Comparison of ENCODE assay signal across 8 cellular contexts in the genomic region with DNA sequence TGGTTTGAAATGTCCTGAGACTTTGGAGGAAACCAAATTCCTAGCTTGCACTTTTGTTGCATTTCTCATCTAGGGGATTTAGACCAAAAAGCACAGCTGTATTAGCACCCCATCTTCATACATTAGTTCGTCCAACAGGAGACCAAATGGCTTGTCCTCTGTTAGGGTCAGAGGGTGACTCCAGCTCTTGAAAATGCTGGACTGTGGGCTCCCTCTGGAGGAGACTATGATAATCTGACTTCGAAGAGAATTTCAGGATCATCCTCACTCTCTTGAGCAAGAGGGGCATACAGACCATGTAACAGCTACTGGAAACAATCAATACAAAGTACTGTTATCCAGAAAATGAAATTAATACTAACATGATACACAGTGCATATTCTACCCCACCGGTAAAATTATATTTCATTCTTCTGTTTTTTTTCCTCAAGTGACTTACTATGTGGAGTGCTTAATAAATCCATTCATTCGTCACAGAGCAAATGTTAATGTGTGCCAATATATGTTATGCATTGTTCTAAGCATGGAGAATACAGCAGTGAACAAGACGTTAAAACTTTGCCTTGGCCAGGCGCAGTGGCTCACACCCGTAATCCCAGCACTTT.
A peak's percentile ranks its signal among the peaks of the same experiment; 100 is the strongest.
DNase-seq lines count a peak whose midpoint lies in the region; ATAC-seq and TF ChIP-seq lines count a peak whose summit lies in the region.

No MANE protein-coding gene starts in this region.

- no peak overlapping the region for H2BK20ac ChIP-seq in IMR-90 (ENCODE audit: low read depth, low read length)

- no peak overlapping the region for H2AFZ ChIP-seq in IMR-90 (replicated peaks; ENCODE audit: low read length, poor library complexity)

- peak; percentile 63 for TF ChIP-seq POLR2A in IMR-90 (IDR thresholded peaks at IDR 0.05; ENCODE audit: low read depth, low read length)

- no peak overlapping the region for H2BK5ac ChIP-seq in IMR-90 (ENCODE audit: low read depth, low read length, poor library complexity, severe bottlenecking)

- H2AK5ac ChIP-seq in IMR-90 (ENCODE audit: low read depth, low read length), result no peak overlapping the region

- no peak overlapping the region for H2BK15ac ChIP-seq in IMR-90 (ENCODE audit: low read depth, low read length)

- H2BK120ac ChIP-seq in IMR-90 (ENCODE audit: low read depth, low read length), result no peak overlapping the region

- dilution Hi-C loops in IMR-90 (cut with HindIII; ENCODE audit: low sequenced_read_pairs, unreplicated experiment), result no loop called here

- no peaks in the 10 kb centered on the region for H4K20me1 ChIP-seq in IMR-90 (ENCODE audit: insufficient read depth, low read length)

- CTCF ChIA-PET in IMR-90 (lab: Yijun Ruan, JAX), result interaction anchor here (0.6 to 2.0 kb wide), 14 partner anchors 9 to 112 kb away, joined by 3 to 21 read pairs (median 4); no protein-coding TSS in a partner anchor

- peak; percentile 100 for TF ChIP-seq RAD21 in IMR-90 (IDR thresholded peaks at IDR 0.05; ENCODE audit: low read length)

- peak; percentile 99 for ATAC-seq in IMR-90 (ENCODE audit: low read depth)
- no peak for ATAC-seq in GM21576 (IDR thresholded peaks at IDR 0.05; ENCODE audit: unreplicated experiment)
- ATAC-seq in GM18907 (IDR thresholded peaks at IDR 0.05; ENCODE audit: unreplicated experiment), result no peak

- no CpG with 5 or more reads among the region's 7 CpGs for WGBS in IMR-90 (ENCODE audit: extremely low coverage in 2 of 2, insufficient read length in 1 of 2), 2 experiments

- no peaks in the 10 kb centered on the region for H3K9me1 ChIP-seq in IMR-90 (ENCODE audit: insufficient read depth, low read length)

- no peak overlapping the region for H3K4ac ChIP-seq in IMR-90 (ENCODE audit: low read depth, low read length)

- H3K9me3 ChIP-seq in IMR-90 (ENCODE audit: control insufficient read depth, insufficient read depth, low read length) (peaks cover 3% of the 10 kb centered on the region; the same call in 1 of the 2 replicates), right atrium auricular region (peaks cover 0 to 5% of the 10 kb centered on the region in 2 donors)

- H3K9ac ChIP-seq in IMR-90 (ENCODE audit: low read depth, low read length), result no peak overlapping the region

- BruUV-seq in IMR-90 (replicated peaks; lab: Mats Ljungman, UMichigan), result no TSS peak

- no peaks in the 10 kb centered on the region for H3K4me1 ChIP-seq in IMR-90 (ENCODE audit: control insufficient read depth, insufficient read depth, low read length)
- no peaks in the 10 kb centered on the region for H3K4me1 ChIP-seq in right atrium auricular region

- in situ Hi-C loops in IMR-90 (cut with MboI; ENCODE audit: low sequenced_read_pairs), result loop anchor here (5.0 to 25.0 kb wide), 2 partner anchors 102 to 252 kb away; no protein-coding TSS in a partner anchor

- H3K79me1 ChIP-seq in IMR-90 (ENCODE audit: low read depth in 1 of 2, low read length in 2 of 2), result no peaks in the 10 kb centered on the region

- POLR2A ChIA-PET in IMR-90 (lab: Charles Lee; ENCODE audit: unreplicated experiment), result no interaction called here

- intact Hi-C loops in IMR-90 (cut with micrococcal nuclease), result loop anchor here (1.0 to 2.0 kb wide), 4 partner anchors 65 to 250 kb away; no protein-coding TSS in a partner anchor

- no peak overlapping the region for H2AK9ac ChIP-seq in IMR-90 (replicated peaks; ENCODE audit: low read depth, low read length, poor library complexity)

- H4K91ac ChIP-seq in IMR-90 (ENCODE audit: insufficient read depth, low read depth, low read length), result no peak overlapping the region

- no peak overlapping the region for H3K4me2 ChIP-seq in IMR-90 (ENCODE audit: low read depth, low read length)

- H3K4me3 ChIP-seq in IMR-90 (ENCODE audit: insufficient read depth, low read depth, low read length), result no peak overlapping the region
- H3K4me3 ChIP-seq in right atrium auricular region, result no peak overlapping the region

- H3K18ac ChIP-seq in IMR-90 (ENCODE audit: low read depth, low read length), result no peak overlapping the region

- H3K36me3 ChIP-seq in IMR-90 (ENCODE audit: control insufficient read depth, insufficient read depth, low read length), result no peaks in the 10 kb centered on the region
- no peaks in the 10 kb centered on the region for H3K36me3 ChIP-seq in right atrium auricular region

- H3K14ac ChIP-seq in IMR-90 (replicated peaks; ENCODE audit: low read depth, low read length), result no peak overlapping the region

- H3K56ac ChIP-seq in IMR-90 (ENCODE audit: extremely low read depth, insufficient read depth, low read length), result no peak overlapping the region

- H3K27ac ChIP-seq in IMR-90 (ENCODE audit: insufficient read depth, low read length), result no peak overlapping the region
- no peak overlapping the region for H3K27ac ChIP-seq in right atrium auricular region

- DNase-seq in ELR (ENCODE audit: low read depth) (peak; percentile 88), IMR-90 (peak; percentile 83), RPMI8226 (peak; percentile 62), anterior cingulate cortex (lab: John Stamatoyannopoulos, UW) (peak in 35 of 58 donors; percentile 2 to 66 (median 12)), right atrium auricular region (ENCODE audit: low spot score) (peak; percentile 63), renal cortical epithelial cell (ENCODE audit: low read depth) (peak; percentile 81)

- TF ChIP-seq CTCF in IMR-90 (conservative IDR thresholded peaks at IDR 0.05; ENCODE audit: low read depth, low read length), result peak; percentile 92
- peak; percentile 46 to 76 for TF ChIP-seq CTCF in right atrium auricular region (IDR thresholded peaks at IDR 0.05)

- no peak overlapping the region for H4K5ac ChIP-seq in IMR-90 (ENCODE audit: low read depth, low read length)

- H4K8ac ChIP-seq in IMR-90 (ENCODE audit: low read depth in 2 of 2, low read length in 2 of 2), result no peak overlapping the region

- H3K23ac ChIP-seq in IMR-90 (ENCODE audit: low read depth, low read length), result no peak overlapping the region

- no peaks in the 10 kb centered on the region; the same call in 1 of the 2 replicates for H3K27me3 ChIP-seq in IMR-90 (ENCODE audit: control insufficient read depth, insufficient read depth, low read length)
- no peaks in the 10 kb centered on the region for H3K27me3 ChIP-seq in right atrium auricular region

TF ChIP-seq in IMR-90, 13 proteins besides CTCF, POLR2A, EP300 and RAD21:
- no peak for TF ChIP-seq RFX5 (IDR thresholded peaks at IDR 0.05; ENCODE audit: low read depth, low read length)
- peak; percentile 99 for TF ChIP-seq SMC3 (IDR thresholded peaks at IDR 0.05; ENCODE audit: low read depth, low read length)
- TF ChIP-seq BHLHE40 (IDR thresholded peaks at IDR 0.05; ENCODE audit: low read depth, low read length), result no peak
- TF ChIP-seq MXI1 (IDR thresholded peaks at IDR 0.05; ENCODE audit: borderline replicate concordance, low read depth, low read length), result no peak
- peak; percentile 72 for TF ChIP-seq CEBPB (IDR thresholded peaks at IDR 0.05; ENCODE audit: low read depth, low read length)
- TF ChIP-seq, protein P1, sequence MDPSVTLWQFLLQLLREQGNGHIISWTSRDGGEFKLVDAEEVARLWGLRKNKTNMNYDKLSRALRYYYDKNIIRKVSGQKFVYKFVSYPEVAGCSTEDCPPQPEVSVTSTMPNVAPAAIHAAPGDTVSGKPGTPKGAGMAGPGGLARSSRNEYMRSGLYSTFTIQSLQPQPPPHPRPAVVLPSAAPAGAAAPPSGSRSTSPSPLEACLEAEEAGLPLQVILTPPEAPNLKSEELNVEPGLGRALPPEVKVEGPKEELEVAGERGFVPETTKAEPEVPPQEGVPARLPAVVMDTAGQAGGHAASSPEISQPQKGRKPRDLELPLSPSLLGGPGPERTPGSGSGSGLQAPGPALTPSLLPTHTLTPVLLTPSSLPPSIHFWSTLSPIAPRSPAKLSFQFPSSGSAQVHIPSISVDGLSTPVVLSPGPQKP (IDR thresholded peaks at IDR 0.05; ENCODE audit: borderline replicate concordance, low read depth, low read length), result no peak
- no peak for TF ChIP-seq NFE2L2 (IDR thresholded peaks at IDR 0.05; ENCODE audit: low read depth, low read length)
- no peak for TF ChIP-seq RCOR1 (IDR thresholded peaks at IDR 0.05; ENCODE audit: insufficient replicate concordance, low read length)
- TF ChIP-seq USF2 (IDR thresholded peaks at IDR 0.05; ENCODE audit: low read depth, low read length), result no peak

Comparison
In these comparisons a context has a peak if more than half of its experiments do, and no peak if none do; other contexts are left out.
1. DNase-seq: peak in every context shown above with its lines; median percentile 88 in ELR; 83 in IMR-90; 81 in renal cortical epithelial cell; 63 in right atrium auricular region; 62 in RPMI8226; 12 in anterior cingulate cortex.